In genomic region chr6:41723936-41724637, GRCh38 we compare ENCODE assay signal across 1 cellular context.
TF ChIP-seq lines count a peak whose summit lies in the region.

No MANE protein-coding gene starts in this region.

TF ChIP-seq in H1, 55 proteins besides CTCF, POLR2A, EP300 and RAD21:
- TF ChIP-seq PHF8 (conservative IDR thresholded peaks at IDR 0.05; ENCODE audit: low read depth, low read length) (no peak), USF2 (IDR thresholded peaks at IDR 0.05; ENCODE audit: low read length) (no peak), KDM1A (IDR thresholded peaks at IDR 0.05; ENCODE audit: borderline replicate concordance, low read length) (no peak), SP4 (IDR thresholded peaks at IDR 0.05; ENCODE audit: low read length) (no peak), KDM5A (IDR thresholded peaks at IDR 0.05; ENCODE audit: low read length) (no peak), SIX5 (IDR thresholded peaks at IDR 0.05; ENCODE audit: low read depth, low read length) (no peak), TEAD4 (IDR thresholded peaks at IDR 0.05; ENCODE audit: low read depth, low read length) (no peak), CBX5 (IDR thresholded peaks at IDR 0.05; ENCODE audit: low read depth, low read length) (no peak), SIRT6 (IDR thresholded peaks at IDR 0.05; ENCODE audit: low read length) (no peak), HDAC6 (IDR thresholded peaks at IDR 0.05; ENCODE audit: low read depth, low read length) (no peak)
